Comparison of ENCODE assay signal across 18 cellular contexts in genomic region chr9:20559236-20559896, GRCh38.
A peak's percentile ranks its signal among the peaks of the same experiment; 100 is the strongest.
DNase-seq lines count a peak whose midpoint lies in the region; ATAC-seq, FAIRE-seq and TF ChIP-seq lines count a peak whose summit lies in the region.
"Had no signal": no experiment of that assay in that cellular context is flagged by ENCODE, and none has a peak within 500 bp of the region (broad histone marks: within the 10 kb centered on the region; RNA-seq: fewer than 3 reads in every experiment).

No MANE protein-coding gene starts in this region.

- H3K36me3 Mint-ChIP-seq in chondrocyte (ENCODE audit: low read depth) (no peaks in the 10 kb centered on the region), nephron progenitor cell (ENCODE audit: low read depth) (no peaks in the 10 kb centered on the region)
- H3K36me3 Mint-ChIP-seq: brain had no signal

- H3K9me3 Mint-ChIP-seq in chondrocyte (ENCODE audit: low read depth), result no peaks in the 10 kb centered on the region
- H3K9me3 Mint-ChIP-seq in nephron progenitor cell, result no peaks in the 10 kb centered on the region
- H3K9me3 Mint-ChIP-seq: activated CD4-positive, alpha-beta memory T cell treated with anti-CD3 and anti-CD28 coated beads, Interleukin-2, amount 10 ng/mL, durations not matched to agents 7 days and 5 days; brain; H9 had no signal

- no peak overlapping the region for H3K4me3 Mint-ChIP-seq in chondrocyte (ENCODE audit: unreplicated experiment)
- H3K4me3 Mint-ChIP-seq in nephron progenitor cell, result no peak overlapping the region
- H3K4me3 Mint-ChIP-seq: activated CD4-positive, alpha-beta memory T cell treated with anti-CD3 and anti-CD28 coated beads, Interleukin-2, amount 10 ng/mL, durations not matched to agents 7 days and 5 days; B cell; H9 had no signal

- H3K4me1 Mint-ChIP-seq in chondrocyte (ENCODE audit: low read depth) (peaks cover 23% of the 10 kb centered on the region), nephron progenitor cell (peaks cover 88% of the 10 kb centered on the region)
- H3K4me1 Mint-ChIP-seq: B cell had no signal

- peak; percentile 40 for FAIRE-seq in G401.6 (lab: Jason Lieb, UNC)
- FAIRE-seq in RCC 7860 (lab: Jason Lieb, UNC), result no peak
- FAIRE-seq: TTC549 had no signal

- peak overlapping the region; percentile 53 for H3K27ac Mint-ChIP-seq in chondrocyte (ENCODE audit: unreplicated experiment)
- peak overlapping the region; percentile 86 for H3K27ac Mint-ChIP-seq in nephron progenitor cell
- H3K27ac Mint-ChIP-seq: B cell had no signal

- ATAC-seq in GM18870 (IDR thresholded peaks at IDR 0.05; ENCODE audit: unreplicated experiment), result no peak

- DNase-seq in LoVo (ENCODE audit: low spot score) (peak; percentile 45), chondrocyte (ENCODE audit: low spot score) (no peak), nephron progenitor cell (no peak), RCC 7860 (ENCODE audit: low spot score) (no peak)
- DNase-seq in activated CD8-positive, alpha-beta memory T cell treated with anti-CD3 and anti-CD28 coated beads, Interleukin-2, amount 50 U/mL, for 48 hours, result no peak
- DNase-seq in activated naive CD4-positive, alpha-beta T cell (lab: John Stamatoyannopoulos, UW), result no peak
- DNase-seq: effector CD8-positive, alpha-beta T cell; H9; KG1; NCI-H1105; NCI-H2227 treated with DMSO at 0.1 percent for 48 hours; tibial artery had no signal

- no peaks in the 10 kb centered on the region for H3K27me3 Mint-ChIP-seq in chondrocyte (ENCODE audit: low read depth)
- no peaks in the 10 kb centered on the region for H3K27me3 Mint-ChIP-seq in nephron progenitor cell (ENCODE audit: low read depth, poor library complexity)
- H3K27me3 Mint-ChIP-seq: activated CD4-positive, alpha-beta memory T cell treated with anti-CD3 and anti-CD28 coated beads, Interleukin-2, amount 10 ng/mL, durations not matched to agents 7 days and 5 days; brain had no signal

- no peak for TF ChIP-seq CTCF in chondrocyte (IDR thresholded peaks at IDR 0.05)
- TF ChIP-seq CTCF in nephron progenitor cell (IDR thresholded peaks at IDR 0.05), result no peak
